In the genomic region with DNA sequence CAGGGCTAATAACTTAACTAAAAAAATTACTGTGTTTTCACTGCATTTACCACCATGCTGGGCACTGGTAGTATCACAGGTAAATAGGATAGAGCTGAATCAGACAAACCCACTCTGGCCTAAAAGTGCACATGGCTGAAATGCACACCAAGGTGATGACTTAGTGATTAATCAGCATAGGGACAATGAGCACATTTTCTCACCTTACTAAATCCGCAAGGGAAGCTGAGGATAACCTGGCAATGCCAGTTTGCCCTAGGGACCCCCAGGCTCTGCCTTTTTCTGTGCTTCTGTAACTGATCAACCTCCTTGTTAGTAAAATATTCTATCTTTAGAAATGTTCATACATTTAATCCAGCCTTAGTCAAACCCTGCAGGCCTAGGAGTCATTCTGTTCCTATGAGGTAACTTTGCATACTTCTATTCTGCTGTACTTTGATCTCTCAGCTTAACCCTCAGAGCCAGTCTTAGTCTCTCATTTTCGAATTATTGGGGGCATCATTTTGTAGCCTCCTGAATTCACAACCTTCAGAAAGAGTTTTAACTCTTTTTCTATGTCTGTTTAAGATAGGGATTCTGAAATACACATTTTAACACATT, we compare ENCODE assay signal across 14 cellular contexts.
DNase-seq lines count a peak whose midpoint lies in the region; ATAC-seq, FAIRE-seq and TF ChIP-seq lines count a peak whose summit lies in the region.
"Had no signal": no experiment of that assay in that cellular context is flagged by ENCODE, and none has a peak within 500 bp of the region (broad histone marks: within the 10 kb centered on the region; RNA-seq: fewer than 3 reads in every experiment).

No MANE protein-coding gene starts in this region.

- no peak overlapping the region for H2AFZ ChIP-seq in HepG2 (ENCODE audit: low read length)

- no peaks in the 10 kb centered on the region for H3K36me3 ChIP-seq in HepG2 (replicated peaks in 1 of 2; ENCODE audit: control insufficient read depth in 1 of 2, insufficient read depth in 2 of 2, low read length in 2 of 2)
- H3K36me3 ChIP-seq in right lobe of liver, result no peaks in the 10 kb centered on the region
- no peaks in the 10 kb centered on the region for H3K36me3 ChIP-seq in adipocyte (ENCODE audit: control insufficient read depth, insufficient read depth, low read length, severe bottlenecking)

- H3K4me1 ChIP-seq in HepG2 (ENCODE audit: insufficient read depth, low read length), result no peaks in the 10 kb centered on the region
- H3K4me1 ChIP-seq in right lobe of liver, result no peaks in the 10 kb centered on the region
- H3K4me1 ChIP-seq in adipocyte (ENCODE audit: control insufficient read depth, insufficient read depth, low read length), result peaks cover 21% of the 10 kb centered on the region
- H3K4me1 ChIP-seq: testis had no signal

- POLR2A ChIA-PET in HepG2 (lab: Yijun Ruan, JAX), result no interaction called here

- H3K9ac ChIP-seq in HepG2 (ENCODE audit: insufficient read depth, low read depth, low read length) (no peak overlapping the region), adipocyte (ENCODE audit: low read length) (no peak overlapping the region)

- H4K20me1 ChIP-seq in HepG2 (ENCODE audit: insufficient read depth, low read length), result no peaks in the 10 kb centered on the region

- TF ChIP-seq EP300 in HepG2 (IDR thresholded peaks at IDR 0.05; ENCODE audit: low read depth in 2 of 2, low read length in 2 of 2) (no peak), HepG2 (CRISPR knock-in tag; IDR thresholded peaks at IDR 0.05; ENCODE audit: borderline replicate concordance) (no peak)

- H3K9me3 ChIP-seq in HepG2 (ENCODE audit: low read length) (no peaks in the 10 kb centered on the region), right lobe of liver (no peaks in the 10 kb centered on the region), adipocyte (ENCODE audit: control insufficient read depth, low read length) (no peaks in the 10 kb centered on the region)
- H3K9me3 ChIP-seq: testis had no signal

- no peaks in the 10 kb centered on the region; a peak in 1 of 5 replicates for H3K27me3 ChIP-seq in HepG2 (ENCODE audit: control insufficient read depth in 1 of 2, insufficient read depth in 2 of 2, low read length in 2 of 2)
- no peaks in the 10 kb centered on the region for H3K27me3 ChIP-seq in right lobe of liver
- no peaks in the 10 kb centered on the region for H3K27me3 ChIP-seq in adipocyte (replicated peaks; ENCODE audit: control insufficient read depth, insufficient read depth, low read length)
- H3K27me3 ChIP-seq: testis had no signal

- BruUV-seq in HepG2 (replicated peaks; lab: Mats Ljungman, UMichigan), result no TSS peak

- TF ChIP-seq RAD21 in HepG2 (CRISPR knock-in tag; IDR thresholded peaks at IDR 0.05), result no peak

- no peak overlapping the region for H3K4me3 ChIP-seq in HepG2 (replicated peaks in 1 of 3; ENCODE audit: insufficient read depth in 1 of 3, low read depth in 2 of 3, low read length in 3 of 3)
- no peak overlapping the region for H3K4me3 ChIP-seq in right lobe of liver
- H3K4me3 ChIP-seq in adipocyte (ENCODE audit: low read length), result no peak overlapping the region
- H3K4me3 ChIP-seq: testis had no signal

- CTCF ChIA-PET in HepG2 (lab: Yijun Ruan, JAX; ENCODE audit: low intra/inter-chr PET ratio, low total read pairs), result no interaction called here

- FAIRE-seq in HepG2 (lab: Jason Lieb, UNC), result no peak

- no peak for DNase-seq in HepG2 (ENCODE audit: low spot score)
- no peak for DNase-seq in right lobe of liver
- peak; percentile 65 for DNase-seq in adipocyte (ENCODE audit: low read depth)
- peak; percentile 17 for DNase-seq in hepatic stellate cell (ENCODE audit: low spot score)
- DNase-seq in NCI-H2107 treated with DMSO at 0.1 percent for 48 hours (lab: John Stamatoyannopoulos, UW; ENCODE audit: unreplicated experiment), result no peak
- no peak for DNase-seq in globus pallidus (ENCODE audit: low spot score)
- DNase-seq in SKM-1 treated with dmso at 0.1 percent for 144 hours (lab: John Stamatoyannopoulos, UW; ENCODE audit: unreplicated experiment), result no peak
- DNase-seq in Ammon's horn (ENCODE audit: low spot score), result no peak
- DNase-seq: activated naive CD8-positive, alpha-beta T cell treated with anti-CD3 and anti-CD28 coated beads, Interleukin-2, amount 10 ng/mL, durations not matched to agents 7 days and 5 days; hippocampal formation; midbrain; retina; RPMI8226; testis had no signal

- no peak for TF ChIP-seq POLR2A in HepG2 (IDR thresholded peaks at IDR 0.05; ENCODE audit: insufficient read depth in 1 of 2, low read depth in 2 of 2, low read length in 2 of 2)
- no peak for TF ChIP-seq POLR2A in right lobe of liver (IDR thresholded peaks at IDR 0.05)

- no peak overlapping the region for H3K4me2 ChIP-seq in HepG2 (ENCODE audit: low read depth, low read length)

- TF ChIP-seq CTCF in HepG2 (CRISPR knock-in tag; IDR thresholded peaks at IDR 0.05) (no peak), right lobe of liver (IDR thresholded peaks at IDR 0.05) (no peak)

- intact Hi-C loops in HepG2 (cut with micrococcal nuclease; ENCODE audit: unreplicated experiment) (no loop called here), right lobe of liver (cut with DNase I) (no loop called here)

- no peaks in the 10 kb centered on the region for H3K79me2 ChIP-seq in HepG2 (ENCODE audit: insufficient read depth, low read length)

- in situ Hi-C loops in HepG2 (cut with HindIII; ENCODE audit: extremely low pct_ligation_motif_present, low pct_unique_long_range_greater_than_20kb), result no loop called here

- ATAC-seq in HepG2 (peak; percentile 53; the same call in 2 of the 3 replicates), right lobe of liver (no peak)

- WGBS in HepG2 (ENCODE audit: low lambda C conversion rate), result 27% methylated on average over 2 of the region's 2 CpGs
- 80% methylated on average over 1 of the region's 2 CpGs for WGBS in right lobe of liver (ENCODE audit: insufficient coverage, low coverage, low lambda C conversion rate, missing lambda C conversion rate)

- no peak overlapping the region for H3K27ac ChIP-seq in HepG2 (ENCODE audit: extremely low read length, insufficient read depth, low read length)
- H3K27ac ChIP-seq in right lobe of liver, result no peak overlapping the region
- H3K27ac ChIP-seq: testis had no signal

TF ChIP-seq in HepG2, 621 proteins besides CTCF, POLR2A, EP300 and RAD21 (continues in another document):
- TF ChIP-seq ZNF614 (CRISPR knock-in tag; IDR thresholded peaks at IDR 0.05; ENCODE audit: borderline replicate concordance) (no peak), ZNF615 (CRISPR knock-in tag; IDR thresholded peaks at IDR 0.05; ENCODE audit: borderline replicate concordance) (no peak), ZBTB38 (CRISPR knock-in tag; IDR thresholded peaks at IDR 0.05) (no peak), ZNF577 (CRISPR knock-in tag; IDR thresholded peaks at IDR 0.05; ENCODE audit: borderline replicate concordance, low read depth) (no peak), HIVEP1 (CRISPR knock-in tag; IDR thresholded peaks at IDR 0.05) (no peak)
- TF ChIP-seq, protein P1, sequence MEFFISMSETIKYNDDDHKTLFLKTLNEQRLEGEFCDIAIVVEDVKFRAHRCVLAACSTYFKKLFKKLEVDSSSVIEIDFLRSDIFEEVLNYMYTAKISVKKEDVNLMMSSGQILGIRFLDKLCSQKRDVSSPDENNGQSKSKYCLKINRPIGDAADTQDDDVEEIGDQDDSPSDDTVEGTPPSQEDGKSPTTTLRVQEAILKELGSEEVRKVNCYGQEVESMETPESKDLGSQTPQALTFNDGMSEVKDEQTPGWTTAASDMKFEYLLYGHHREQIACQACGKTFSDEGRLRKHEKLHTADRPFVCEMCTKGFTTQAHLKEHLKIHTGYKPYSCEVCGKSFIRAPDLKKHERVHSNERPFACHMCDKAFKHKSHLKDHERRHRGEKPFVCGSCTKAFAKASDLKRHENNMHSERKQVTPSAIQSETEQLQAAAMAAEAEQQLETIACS (CRISPR knock-in tag; IDR thresholded peaks at IDR 0.05), result no peak
- TF ChIP-seq, protein P2, sequence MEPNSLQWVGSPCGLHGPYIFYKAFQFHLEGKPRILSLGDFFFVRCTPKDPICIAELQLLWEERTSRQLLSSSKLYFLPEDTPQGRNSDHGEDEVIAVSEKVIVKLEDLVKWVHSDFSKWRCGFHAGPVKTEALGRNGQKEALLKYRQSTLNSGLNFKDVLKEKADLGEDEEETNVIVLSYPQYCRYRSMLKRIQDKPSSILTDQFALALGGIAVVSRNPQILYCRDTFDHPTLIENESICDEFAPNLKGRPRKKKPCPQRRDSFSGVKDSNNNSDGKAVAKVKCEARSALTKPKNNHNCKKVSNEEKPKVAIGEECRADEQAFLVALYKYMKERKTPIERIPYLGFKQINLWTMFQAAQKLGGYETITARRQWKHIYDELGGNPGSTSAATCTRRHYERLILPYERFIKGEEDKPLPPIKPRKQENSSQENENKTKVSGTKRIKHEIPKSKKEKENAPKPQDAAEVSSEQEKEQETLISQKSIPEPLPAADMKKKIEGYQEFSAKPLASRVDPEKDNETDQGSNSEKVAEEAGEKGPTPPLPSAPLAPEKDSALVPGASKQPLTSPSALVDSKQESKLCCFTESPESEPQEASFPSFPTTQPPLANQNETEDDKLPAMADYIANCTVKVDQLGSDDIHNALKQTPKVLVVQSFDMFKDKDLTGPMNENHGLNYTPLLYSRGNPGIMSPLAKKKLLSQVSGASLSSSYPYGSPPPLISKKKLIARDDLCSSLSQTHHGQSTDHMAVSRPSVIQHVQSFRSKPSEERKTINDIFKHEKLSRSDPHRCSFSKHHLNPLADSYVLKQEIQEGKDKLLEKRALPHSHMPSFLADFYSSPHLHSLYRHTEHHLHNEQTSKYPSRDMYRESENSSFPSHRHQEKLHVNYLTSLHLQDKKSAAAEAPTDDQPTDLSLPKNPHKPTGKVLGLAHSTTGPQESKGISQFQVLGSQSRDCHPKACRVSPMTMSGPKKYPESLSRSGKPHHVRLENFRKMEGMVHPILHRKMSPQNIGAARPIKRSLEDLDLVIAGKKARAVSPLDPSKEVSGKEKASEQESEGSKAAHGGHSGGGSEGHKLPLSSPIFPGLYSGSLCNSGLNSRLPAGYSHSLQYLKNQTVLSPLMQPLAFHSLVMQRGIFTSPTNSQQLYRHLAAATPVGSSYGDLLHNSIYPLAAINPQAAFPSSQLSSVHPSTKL (CRISPR knock-in tag; IDR thresholded peaks at IDR 0.05), result no peak

Comparison
In these comparisons a context has a peak if more than half of its experiments do, and no peak if none do; other contexts are left out.
1. DNase-seq: peak in adipocyte (single experiment) and hepatic stellate cell (single experiment); none in HepG2 (single experiment), right lobe of liver (0 of 3), NCI-H2107 treated with DMSO at 0.1 percent for 48 hours (single experiment), globus pallidus (single experiment), SKM-1 treated with dmso at 0.1 percent for 144 hours (single experiment) and Ammon's horn (single experiment).